ENCODE assay signal across 8 cellular contexts in the genomic region with DNA sequence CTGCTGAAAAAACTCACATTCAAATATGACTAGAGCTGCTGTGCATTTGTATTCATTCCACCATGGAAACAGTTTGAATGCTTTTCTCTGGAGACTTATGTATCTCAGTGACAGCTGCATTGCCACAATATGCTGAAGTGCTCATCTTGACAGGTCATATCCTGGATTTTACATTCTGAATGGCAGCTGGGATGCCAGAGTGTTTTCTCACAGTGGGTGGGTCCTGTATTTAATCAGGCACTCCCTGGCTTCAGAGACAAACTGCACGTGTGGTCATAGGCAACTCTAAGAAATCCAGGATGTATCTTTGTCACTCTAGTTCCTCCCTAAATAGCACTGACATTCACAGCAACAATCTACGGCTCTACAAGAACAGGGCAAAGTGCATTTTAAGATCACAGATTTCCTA.
DNase-seq lines count a peak whose midpoint lies in the region; ATAC-seq and TF ChIP-seq lines count a peak whose summit lies in the region.

No MANE protein-coding gene starts in this region.

- no peak overlapping the region for H3K9ac ChIP-seq in H9 (ENCODE audit: extremely low read depth, insufficient read length, low read length)

- intact Hi-C loops in Panc1 (cut with micrococcal nuclease; ENCODE audit: unreplicated experiment) = no loop called here
- intact Hi-C loops in left ventricle myocardium superior (cut with micrococcal nuclease) = no loop called here

- H3K27me3 Mint-ChIP-seq in CD8-positive, alpha-beta memory T cell = no peaks in the 10 kb centered on the region
- H3K27me3 Mint-ChIP-seq in H9 (ENCODE audit: low read depth) = no peaks in the 10 kb centered on the region

- H3K14ac ChIP-seq in H9 (ENCODE audit: insufficient read depth, low read length) = no peak overlapping the region

- peaks cover 35 to 60% (median 54%) of the 10 kb centered on the region in 3 donors for H3K4me1 Mint-ChIP-seq in CD8-positive, alpha-beta memory T cell
- H3K4me1 Mint-ChIP-seq in H9 = peaks cover 11 to 22% of the 10 kb centered on the region in 2 experiments

- no peaks in the 10 kb centered on the region for H3K9me3 Mint-ChIP-seq in CD8-positive, alpha-beta memory T cell
- H3K9me3 Mint-ChIP-seq in H9 = no peaks in the 10 kb centered on the region

- CTCF ChIA-PET in CD8-positive, alpha-beta memory T cell (lab: Charles Lee) = no interaction called here
- CTCF ChIA-PET in Panc1 (lab: Charles Lee) = no interaction called here

- H4K5ac ChIP-seq in H9 (ENCODE audit: insufficient read length, low read depth, low read length) = no peak overlapping the region

- no peaks in the 10 kb centered on the region for H4K20me1 ChIP-seq in H9 (ENCODE audit: control insufficient read depth, insufficient read depth, insufficient read length)

- no peak overlapping the region for H3K4ac ChIP-seq in H9 (ENCODE audit: low read depth, low read length)

- no peak overlapping the region for H3T11ph ChIP-seq in H9 (ENCODE audit: low read length)

- H3K79me1 ChIP-seq in H9 (ENCODE audit: insufficient read depth, low read depth, low read length, poor library complexity, severe bottlenecking) = no peaks in the 10 kb centered on the region

- H3K18ac ChIP-seq in H9 (ENCODE audit: insufficient read length, low read depth, low read length) = no peak overlapping the region

- no peak overlapping the region for H2BK120ac ChIP-seq in H9 (ENCODE audit: low read depth, low read length, poor library complexity, severe bottlenecking)

- H3K36me3 ChIP-seq in CD8-positive, alpha-beta memory T cell (ENCODE audit: insufficient read depth, low read length) = no peaks in the 10 kb centered on the region
- no peaks in the 10 kb centered on the region for H3K36me3 ChIP-seq in Panc1 (ENCODE audit: control insufficient read depth, insufficient read depth, low read length)

- in situ Hi-C loops in Panc1 (cut with HindIII; ENCODE audit: low pct_unique_long_range_greater_than_20kb, low sequenced_read_pairs) (no loop called here), GM13977 (cut with MboI; ENCODE audit: low pct_unique_long_range_greater_than_20kb, low sequenced_read_pairs, unreplicated experiment) (no loop called here)

- H3K4me3 ChIP-seq in CD8-positive, alpha-beta memory T cell (ENCODE audit: low read length) = no peak overlapping the region
- H3K4me3 ChIP-seq in Panc1 (ENCODE audit: low read depth in 2 of 2, low read length in 2 of 2) = no peak overlapping the region

- no peak overlapping the region for H2BK15ac ChIP-seq in H9 (ENCODE audit: low read depth, low read length)

- no peak overlapping the region for H2BK20ac ChIP-seq in H9 (ENCODE audit: low read depth, low read length, poor library complexity, severe bottlenecking)

- no peak overlapping the region for H3K56ac ChIP-seq in H9 (ENCODE audit: insufficient read length, low read depth, low read length)

- H3K27me3 ChIP-seq in CD8-positive, alpha-beta memory T cell (ENCODE audit: insufficient read depth, low read length, poor library complexity, severe bottlenecking) = no peaks in the 10 kb centered on the region
- no peaks in the 10 kb centered on the region for H3K27me3 ChIP-seq in Panc1 (ENCODE audit: control insufficient read depth, insufficient read depth, low read length)
- H3K27me3 ChIP-seq in H9 (ENCODE audit: insufficient read depth, low read length) = no peaks in the 10 kb centered on the region

- no peaks in the 10 kb centered on the region for H3K23me2 ChIP-seq in H9 (ENCODE audit: insufficient read length, low read depth, low read length, poor library complexity, severe bottlenecking)

- no CpG with 5 or more reads among the region's 2 CpGs for WGBS in H9 (ENCODE audit: extremely low coverage, insufficient read length, low lambda C conversion rate)

- H3K27ac ChIP-seq in CD8-positive, alpha-beta memory T cell (ENCODE audit: low read depth, low read length) = no peak overlapping the region
- H3K27ac ChIP-seq in Panc1 (ENCODE audit: low read length) (no peak overlapping the region), H9 (ENCODE audit: insufficient read length, low read depth, low read length) (no peak overlapping the region)

- no peak overlapping the region for H2BK12ac ChIP-seq in H9 (ENCODE audit: insufficient read length, low read depth, low read length)

- peak overlapping the region; percentile 6 to 87 (median 43) for H3K27ac Mint-ChIP-seq in CD8-positive, alpha-beta memory T cell
- no peak overlapping the region for H3K27ac Mint-ChIP-seq in H9

- H2AFZ ChIP-seq in H9 (ENCODE audit: low read length) = no peak overlapping the region

- no peaks in the 10 kb centered on the region for H3K9me3 ChIP-seq in CD8-positive, alpha-beta memory T cell (ENCODE audit: low read length)
- H3K9me3 ChIP-seq in Panc1 (ENCODE audit: control insufficient read depth, insufficient read depth, low read depth, low read length) = no peaks in the 10 kb centered on the region
- no peaks in the 10 kb centered on the region for H3K9me3 ChIP-seq in H9 (ENCODE audit: control insufficient read depth, low read depth, low read length)

- no peak overlapping the region for H2BK5ac ChIP-seq in H9 (ENCODE audit: insufficient read length, low read length)

- no peak for DNase-seq in CD8-positive, alpha-beta memory T cell
- DNase-seq in Panc1 (ENCODE audit: low read depth, low spot score) (peak; percentile 48), left ventricle myocardium superior (no peak), GM13977 (ENCODE audit: low spot score) (no peak), H9 (no peak)
- DNase-seq in stimulated activated naive CD4-positive, alpha-beta T cell treated with Interleukin-2 at 50 U/mL for 16 hours (lab: John Stamatoyannopoulos, UW) = no peak

- no peak overlapping the region for H3K4me2 ChIP-seq in H9 (ENCODE audit: insufficient read depth, insufficient read length, low read length)

- BruUV-seq in Panc1 (replicated peaks; lab: Mats Ljungman, UMichigan) = no TSS peak

- POLR2A ChIA-PET in CD8-positive, alpha-beta memory T cell (lab: Charles Lee) = no interaction called here
- POLR2A ChIA-PET in Panc1 (lab: Charles Lee) = no interaction called here

- no peak overlapping the region for H3K23ac ChIP-seq in H9 (ENCODE audit: insufficient read length, low read depth, low read length)

- TF ChIP-seq CTCF in Panc1 (IDR thresholded peaks at IDR 0.05) = no peak
- TF ChIP-seq CTCF in GM13977 (IDR thresholded peaks at IDR 0.05; ENCODE audit: extremely low read depth, insufficient read depth, missing control alignments) = no peak
- no peak for TF ChIP-seq CTCF in H9 (conservative IDR thresholded peaks at IDR 0.05)

- no peaks in the 10 kb centered on the region for H3K79me2 ChIP-seq in H9 (ENCODE audit: insufficient read depth, low read length)

- no peak overlapping the region for H4K91ac ChIP-seq in H9 (ENCODE audit: insufficient read length, low read depth, low read length)

- peak; percentile 11 for ATAC-seq in GM19351 (IDR thresholded peaks at IDR 0.05; ENCODE audit: unreplicated experiment)
- peak; percentile 25 for ATAC-seq in HG03432 (IDR thresholded peaks at IDR 0.05; ENCODE audit: unreplicated experiment)
- no peak for ATAC-seq in Panc1
- peak; percentile 71 for ATAC-seq in left ventricle myocardium superior

- H3K4me1 ChIP-seq in CD8-positive, alpha-beta memory T cell (ENCODE audit: insufficient read depth, low read length) = peaks cover 10% of the 10 kb centered on the region
- no peaks in the 10 kb centered on the region for H3K4me1 ChIP-seq in Panc1 (ENCODE audit: control insufficient read depth, insufficient read depth, low read length)
- H3K4me1 ChIP-seq in H9 (ENCODE audit: insufficient read depth, low read length) = no peaks in the 10 kb centered on the region; the same call in 1 of the 2 replicates

- H2AK5ac ChIP-seq in H9 (ENCODE audit: insufficient read length, low read length) = no peak overlapping the region

- H4K8ac ChIP-seq in H9 (replicated peaks; ENCODE audit: insufficient read length, low read depth, low read length) = no peak overlapping the region

- peaks cover 2 to 26% (median 10%) of the 10 kb centered on the region in 3 donors for H3K36me3 Mint-ChIP-seq in CD8-positive, alpha-beta memory T cell
- H3K36me3 Mint-ChIP-seq in H9 (ENCODE audit: insufficient read depth in 1 of 3, low read depth in 3 of 3) = no peaks in the 10 kb centered on the region; a peak in 1 of 7 replicates

- peak overlapping the region in 1 of 7 donors; percentile 56 for H3K4me3 Mint-ChIP-seq in CD8-positive, alpha-beta memory T cell
- H3K4me3 Mint-ChIP-seq in H9 = no peak overlapping the region

Comparison
In these comparisons a context has a peak if more than half of its experiments do, and no peak if none do; other contexts are left out.
1. H3K27ac Mint-ChIP-seq: peak in CD8-positive, alpha-beta memory T cell (8 of 8); none in H9 (0 of 3).